In genomic region chr9:128190516-128191405, GRCh38 we compare ENCODE assay signal across 6 cellular contexts. TPM values are rescaled to one million over a fixed set of nuclear protein-coding genes. Genes with fewer than 3 reads are reported as not detected.
DNase-seq lines count a peak whose midpoint lies in the region; TF ChIP-seq lines count a peak whose summit lies in the region.

No MANE protein-coding gene starts in this region.

- H3K9ac ChIP-seq in mucosa of stomach (ENCODE audit: low read length): peak overlapping the region; percentile 99

- H3K36me3 Mint-ChIP-seq in HFFc6 (ENCODE audit: low read depth): peaks cover 12% of the 10 kb centered on the region; the same call in 1 of the 2 replicates

- POLR2A ChIA-PET in AG04450 (lab: Yijun Ruan, JAX): interaction anchor here (0.9 to 1.6 kb wide), 5 partner anchors 9 to 54 kb away, joined by 3 to 9 read pairs (median 3); no protein-coding TSS in a partner anchor

- peaks cover 15% of the 10 kb centered on the region for H3K4me1 ChIP-seq in mucosa of stomach (ENCODE audit: control insufficient read depth, insufficient read depth, low read length)

- no peaks in the 10 kb centered on the region for H3K9me3 Mint-ChIP-seq in HFFc6

- H3K27ac ChIP-seq in AG04450 (ENCODE audit: low read depth, low read length) (no peak overlapping the region), angular gyrus (ENCODE audit: low read depth, low read length) (peak overlapping the region; percentile 67)

- H3K36me3 ChIP-seq in mucosa of stomach (ENCODE audit: control insufficient read depth, insufficient read depth, low read length): no peaks in the 10 kb centered on the region

- no peaks in the 10 kb centered on the region; the same call in none of the 2 replicates for H3K27me3 Mint-ChIP-seq in HFFc6 (ENCODE audit: insufficient read depth)

- H3K4me1 Mint-ChIP-seq in HFFc6 (ENCODE audit: low read depth): peaks cover 27% of the 10 kb centered on the region

- DNase-seq in AG04450 (ENCODE audit: low read depth, low spot score) (no peak), HFFc6 (no peak), occipital lobe (lab: John Stamatoyannopoulos, UW) (no peak), HuH-7 (ENCODE audit: low spot score) (no peak)

- CTCF ChIA-PET in AG04450 (lab: Charles Lee): interaction anchor here (0.6 to 1.9 kb wide), 7 partner anchors 10 to 248 kb away, joined by 3 to 13 read pairs (median 7); no protein-coding TSS in a partner anchor

- H3K4me3 ChIP-seq in AG04450 (ENCODE audit: low read depth, low read length) (peak overlapping the region; percentile 83), mucosa of stomach (ENCODE audit: low read length) (peak overlapping the region; percentile 85)

- TF ChIP-seq CTCF in AG04450 (IDR thresholded peaks at IDR 0.05; ENCODE audit: low read depth, low read length): no peak
- TF ChIP-seq CTCF in HFFc6 (IDR thresholded peaks at IDR 0.05): no peak

- H3K4me3 Mint-ChIP-seq in HFFc6: peak overlapping the region; percentile 98

- peak overlapping the region; percentile 83 for H3K27ac Mint-ChIP-seq in HFFc6

- H3K9me3 ChIP-seq in AG04450 (ENCODE audit: control insufficient read depth, insufficient read depth, low read length) (no peaks in the 10 kb centered on the region), mucosa of stomach (ENCODE audit: control insufficient read depth, low read length) (no peaks in the 10 kb centered on the region)

- H3K27me3 ChIP-seq in AG04450 (ENCODE audit: control insufficient read depth, insufficient read depth, low read length) (no peaks in the 10 kb centered on the region), mucosa of stomach (ENCODE audit: control insufficient read depth, insufficient read depth, low read length) (no peaks in the 10 kb centered on the region)

RNA-seq across cellular contexts. Expression of gene CIZ1, which starts 0.6 kb away (rescaled TPM):
- polyA plus RNA-seq in AG04450 (2011; rRNA removed): 26.9 and 45.6 TPM in 2 replicates
- polyA minus RNA-seq in AG04450 (2011; rRNA and poly(A)+ RNA removed): 53.4 and 74.6 TPM in 2 replicates
- total RNA-seq in HFFc6 (2021; fragmentation: NEBNext Ultra II Directional; extraction: Animal tissue kit (Norgen Biotek cat#: 25700)): 100 to 1,000 TPM; 119 to 168 (median 148) TPM
- 11.5 TPM for total RNA-seq in occipital lobe

RNA-seq across cellular contexts. Expression of gene DNM1, which starts 12.4 kb away (rescaled TPM):
- 12.0 and 17.4 TPM in 2 replicates for polyA plus RNA-seq in AG04450 (2011; rRNA removed)
- polyA minus RNA-seq in AG04450 (2011; rRNA and poly(A)+ RNA removed): 45.9 and 62.9 TPM in 2 replicates
- 10 to 100 TPM; 17.4 to 38.2 (median 32.7) TPM for total RNA-seq in HFFc6 (2021; fragmentation: NEBNext Ultra II Directional; extraction: Animal tissue kit (Norgen Biotek cat#: 25700))
- total RNA-seq in occipital lobe: 71.7 TPM

RNA-seq across cellular contexts. Expression of gene BBLN, which starts 30.7 kb away (rescaled TPM):
- polyA plus RNA-seq in AG04450 (2011; rRNA removed): 48.1 and 64.2 TPM in 2 replicates
- polyA minus RNA-seq in AG04450 (2011; rRNA and poly(A)+ RNA removed): 15.2 and 16.8 TPM in 2 replicates
- total RNA-seq in HFFc6 (2021; fragmentation: NEBNext Ultra II Directional; extraction: Animal tissue kit (Norgen Biotek cat#: 25700)): 10 to 100 TPM; 45.7 to 63.2 (median 50.5) TPM
- 32.6 TPM for total RNA-seq in occipital lobe

RNA-seq across cellular contexts. Expression of gene LCN2, which starts 41.5 kb away (rescaled TPM):
- polyA plus RNA-seq in AG04450 (2011; rRNA removed): not detected in 2 replicates
- not detected in 2 replicates for polyA minus RNA-seq in AG04450 (2011; rRNA and poly(A)+ RNA removed)
- total RNA-seq in HFFc6 (2021; fragmentation: NEBNext Ultra II Directional; extraction: Animal tissue kit (Norgen Biotek cat#: 25700)): not detected
- total RNA-seq in occipital lobe: not detected
